ENCODE assay signal across 28 cellular contexts in genomic region chr19:32887572-32887971, GRCh38. TPM values are rescaled to one million over a fixed set of nuclear protein-coding genes. Genes with fewer than 3 reads are reported as not detected.
"Had no signal": no experiment of that assay in that cellular context is flagged by ENCODE, and none has a peak within 500 bp of the region (broad histone marks: within the 10 kb centered on the region; RNA-seq: fewer than 3 reads in every experiment).

No MANE protein-coding gene starts in this region.

- H3K9me3 ChIP-seq: colonic mucosa had no signal

- H3K4me3 ChIP-seq: colonic mucosa, coronary artery, dorsolateral prefrontal cortex, esophagus muscularis mucosa, esophagus squamous epithelium, gastrocnemius medialis, gastroesophageal sphincter, heart left ventricle, heart right ventricle had no signal

- ATAC-seq: effector memory CD8-positive, alpha-beta T cell; esophagus mucosa; foreskin keratinocyte; gastrocnemius medialis; gastroesophageal sphincter; heart left ventricle; heart right ventricle had no signal

- DNase-seq: colonic mucosa; cortex of kidney; dermis blood vessel endothelial cell; dorsolateral prefrontal cortex; effector CD4-positive, alpha-beta T cell; effector CD8-positive, alpha-beta T cell; effector memory CD4-positive, alpha-beta T cell; effector memory CD8-positive, alpha-beta T cell; endodermal cell; erythroblast; esophagus squamous epithelium; foreskin fibroblast; foreskin keratinocyte; foreskin melanocyte; gastrocnemius medialis; glutamatergic neuron; heart left ventricle; heart right ventricle had no signal

- H3K4me1 ChIP-seq: colonic mucosa, esophagus muscularis mucosa, esophagus squamous epithelium, foreskin keratinocyte, gastrocnemius medialis, gastroesophageal sphincter, heart left ventricle, heart right ventricle had no signal

- H3K27me3 ChIP-seq: colonic mucosa, dorsolateral prefrontal cortex, esophagus muscularis mucosa, esophagus squamous epithelium, foreskin keratinocyte, gastrocnemius medialis, gastroesophageal sphincter, heart left ventricle, heart right ventricle had no signal

- H3K27ac ChIP-seq: colonic mucosa, coronary artery, dorsolateral prefrontal cortex, epithelial cell of prostate, esophagus muscularis mucosa, esophagus squamous epithelium, foreskin keratinocyte, gastrocnemius medialis, gastroesophageal sphincter, heart left ventricle, heart right ventricle had no signal

- FAIRE-seq: colon, endometrium, endothelial cell of umbilical vein, frontal cortex had no signal

- H3K36me3 ChIP-seq: colonic mucosa had no signal

RNA-seq across cellular contexts. Expression of gene SLC7A9, which starts 18.0 kb away (rescaled TPM):
- polyA plus RNA-seq: fibroblast of lung had no signal
